11 cellular contexts compared by ENCODE assay signal in the genomic region with DNA sequence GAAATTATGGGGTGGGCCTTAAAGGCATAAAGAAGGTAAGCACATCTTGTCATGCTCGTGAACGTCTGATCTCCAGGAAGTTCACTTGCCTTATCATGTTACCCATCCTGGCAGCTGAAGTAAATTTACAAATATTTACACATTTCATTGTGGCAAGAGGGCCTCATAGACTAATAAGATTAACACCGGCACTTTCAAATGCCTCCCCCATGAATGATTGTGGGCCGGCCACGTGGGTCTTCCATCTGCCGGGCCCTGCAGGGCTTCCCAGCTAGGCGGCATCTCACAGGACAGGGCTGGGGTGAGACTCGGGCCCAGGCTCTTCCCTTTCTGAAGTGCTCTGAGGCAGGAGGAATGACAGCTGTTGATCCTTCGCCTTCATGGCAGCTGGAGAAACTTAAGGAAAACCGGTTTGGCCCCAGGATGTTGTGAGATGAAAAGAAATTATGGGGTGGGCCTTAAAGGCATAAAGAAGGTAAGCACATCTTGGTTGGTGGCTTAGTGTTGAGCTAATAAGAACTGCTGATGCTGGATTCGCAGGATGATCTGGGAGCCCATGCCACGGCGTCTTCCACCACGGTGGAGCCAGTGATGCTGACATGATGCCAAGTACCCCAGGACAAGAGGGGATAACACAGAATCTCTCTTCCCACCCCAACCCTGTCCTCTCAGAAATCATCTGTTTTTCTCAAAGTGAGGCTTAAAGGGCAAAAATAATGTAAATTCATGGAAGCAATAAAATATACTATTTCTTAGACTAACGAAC.
DNase-seq lines count a peak whose midpoint lies in the region; ATAC-seq and TF ChIP-seq lines count a peak whose summit lies in the region.
"Had no signal": no experiment of that assay in that cellular context is flagged by ENCODE, and none has a peak within 500 bp of the region (broad histone marks: within the 10 kb centered on the region; RNA-seq: fewer than 3 reads in every experiment).

No MANE protein-coding gene starts in this region.

- H3K9ac ChIP-seq in adipocyte (ENCODE audit: low read length) = peak overlapping the region; percentile 72

- TF ChIP-seq CTCF in mucosa of descending colon (IDR thresholded peaks at IDR 0.05) = no peak
- no peak for TF ChIP-seq CTCF in type B pancreatic cell (conservative IDR thresholded peaks at IDR 0.05)

- peak; percentile 27 to 70 for DNase-seq in NCI-H2081 (lab: John Stamatoyannopoulos, UW)
- no peak for DNase-seq in NCI-H2081 treated with DMSO at 0.1 percent for 48 hours (lab: John Stamatoyannopoulos, UW)
- DNase-seq in adipocyte (ENCODE audit: low read depth) = no peak
- peak in 2 of 3 donors; percentile 39 to 45 for DNase-seq in mucosa of descending colon
- no peak for DNase-seq in type B pancreatic cell (ENCODE audit: extremely low spot score, unreplicated experiment)
- DNase-seq in stimulated activated naive CD4-positive, alpha-beta T cell treated with Interleukin-2 at 50 U/mL for 16 hours (lab: John Stamatoyannopoulos, UW) = no peak
- no peak for DNase-seq in stimulated activated naive CD8-positive, alpha-beta T cell treated with anti-CD3 and anti-CD28 coated beads, Interleukin-15, Interleukin-2, amounts not matched to agents 100 U/mL and 50 U/mL, for 24 hours
- DNase-seq: activated CD4-positive, alpha-beta T cell treated with anti-CD3 and anti-CD28 coated beads for 48 hours had no signal

- peaks cover 16% of the 10 kb centered on the region for H3K36me3 ChIP-seq in adipocyte (ENCODE audit: control insufficient read depth, insufficient read depth, low read length, severe bottlenecking)
- H3K36me3 ChIP-seq in mucosa of descending colon (ENCODE audit: low read depth) = no peaks in the 10 kb centered on the region

- peaks cover 14% of the 10 kb centered on the region for H3K9me3 ChIP-seq in adipocyte (ENCODE audit: control insufficient read depth, low read length)
- peaks cover 9% of the 10 kb centered on the region for H3K9me3 ChIP-seq in mucosa of descending colon

- peak overlapping the region; percentile 55 for H3K27ac Mint-ChIP-seq in type B pancreatic cell
- H3K27ac Mint-ChIP-seq: activated T-helper 17 cell treated with anti-CD3 and anti-CD28 coated beads, Interleukin-2, amount 50 U/mL, for 72 hours; memory B cell had no signal

- H3K27me3 ChIP-seq in adipocyte (replicated peaks; ENCODE audit: control insufficient read depth, insufficient read depth, low read length) = no peaks in the 10 kb centered on the region

- H3K27me3 Mint-ChIP-seq in type B pancreatic cell = peaks cover 7% of the 10 kb centered on the region

- peak overlapping the region; percentile 22 for H3K4me3 Mint-ChIP-seq in type B pancreatic cell
- H3K4me3 Mint-ChIP-seq: activated T-helper 17 cell treated with anti-CD3 and anti-CD28 coated beads, Interleukin-2, amount 50 U/mL, for 72 hours; memory B cell had no signal

- H3K4me1 ChIP-seq in adipocyte (ENCODE audit: control insufficient read depth, insufficient read depth, low read length) = peaks cover 54% of the 10 kb centered on the region
- H3K4me1 ChIP-seq in mucosa of descending colon (ENCODE audit: low read depth) = peaks cover 7% of the 10 kb centered on the region

- H3K36me3 Mint-ChIP-seq in type B pancreatic cell = peaks cover 22% of the 10 kb centered on the region

- peak; percentile 73 for ATAC-seq in mucosa of descending colon
- no peak for ATAC-seq in HG03457 (IDR thresholded peaks at IDR 0.05; ENCODE audit: unreplicated experiment)
- no peak for ATAC-seq in stimulated activated naive CD8-positive, alpha-beta T cell treated with anti-CD3 and anti-CD28 coated beads, Interleukin-15, Interleukin-2, amounts not matched to agents 100 U/mL and 50 U/mL, for 24 hours
- ATAC-seq: activated T-helper 17 cell treated with anti-CD3 and anti-CD28 coated beads, Interleukin-2, amount 50 U/mL, for 72 hours had no signal

- peak overlapping the region; percentile 10 for H3K4me3 ChIP-seq in adipocyte (ENCODE audit: low read length)
- H3K4me3 ChIP-seq in mucosa of descending colon = no peak overlapping the region

- H3K4me1 Mint-ChIP-seq in type B pancreatic cell (ENCODE audit: unreplicated experiment) = peaks cover 34% of the 10 kb centered on the region
- H3K4me1 Mint-ChIP-seq: activated T-helper 17 cell treated with anti-CD3 and anti-CD28 coated beads, Interleukin-2, amount 50 U/mL, for 72 hours; memory B cell had no signal

- intact Hi-C loops in mucosa of descending colon (cut with DNase I, micrococcal nuclease) = no loop called here

- H3K9me3 Mint-ChIP-seq in type B pancreatic cell = peaks cover 12% of the 10 kb centered on the region

Comparison
In these comparisons a context has a peak if more than half of its experiments do, and no peak if none do; other contexts are left out.
1. DNase-seq: peak in NCI-H2081 (2 of 2) and mucosa of descending colon (2 of 3); none in NCI-H2081 treated with DMSO at 0.1 percent for 48 hours (single experiment), adipocyte (single experiment), type B pancreatic cell (single experiment), stimulated activated naive CD4-positive, alpha-beta T cell treated with Interleukin-2 at 50 U/mL for 16 hours (single experiment) and stimulated activated naive CD8-positive, alpha-beta T cell treated with anti-CD3 and anti-CD28 coated beads, Interleukin-15, Interleukin-2, amounts not matched to agents 100 U/mL and 50 U/mL, for 24 hours (single experiment).